12 cellular contexts compared by ENCODE assay signal in genomic region chr12:50927356-50927755, GRCh38. TPM values are rescaled to one million over a fixed set of nuclear protein-coding genes. Genes with fewer than 3 reads are reported as not detected.
DNase-seq lines count a peak whose midpoint lies in the region; ATAC-seq, FAIRE-seq and TF ChIP-seq lines count a peak whose summit lies in the region.
"Had no signal": no experiment of that assay in that cellular context is flagged by ENCODE, and none has a peak within 500 bp of the region (broad histone marks: within the 10 kb centered on the region; RNA-seq: fewer than 3 reads in every experiment).

No MANE protein-coding gene starts in this region.

- no peaks in the 10 kb centered on the region for H3K9me3 Mint-ChIP-seq in CD8-positive, alpha-beta memory T cell
- no peaks in the 10 kb centered on the region for H3K9me3 Mint-ChIP-seq in activated B cell treated with CpG ODN at 0.5 μM for 24 hours
- no peaks in the 10 kb centered on the region for H3K9me3 Mint-ChIP-seq in activated naive CD4-positive, alpha-beta T cell treated with anti-CD3 and anti-CD28 coated beads for 36 hours

- no peak overlapping the region for H3K27ac ChIP-seq in CD8-positive, alpha-beta memory T cell (ENCODE audit: low read depth, low read length)
- H3K27ac ChIP-seq in keratinocyte (ENCODE audit: control insufficient read depth, insufficient read depth, low read length) (no peak overlapping the region), skeletal muscle tissue (ENCODE audit: low read depth, low read length) (peak overlapping the region; percentile 51)

- peak overlapping the region; percentile 4 for H2AFZ ChIP-seq in keratinocyte (ENCODE audit: control insufficient read depth, low read length)

- no peaks in the 10 kb centered on the region for H4K20me1 ChIP-seq in keratinocyte (ENCODE audit: control insufficient read depth, extremely low read depth, insufficient read depth, low read length)

- H3K4me1 Mint-ChIP-seq in CD8-positive, alpha-beta memory T cell, result peaks cover 33 to 65% (median 33%) of the 10 kb centered on the region in 3 donors
- H3K4me1 Mint-ChIP-seq in activated B cell treated with CpG ODN at 0.5 μM for 24 hours, result peaks cover 81% of the 10 kb centered on the region
- peaks cover 19% of the 10 kb centered on the region for H3K4me1 Mint-ChIP-seq in activated naive CD4-positive, alpha-beta T cell treated with anti-CD3 and anti-CD28 coated beads for 36 hours (ENCODE audit: low read depth)

- no peaks in the 10 kb centered on the region for H3K27me3 ChIP-seq in CD8-positive, alpha-beta memory T cell (ENCODE audit: insufficient read depth, low read length, poor library complexity, severe bottlenecking)
- H3K27me3 ChIP-seq in keratinocyte (ENCODE audit: control insufficient read depth, extremely low read depth, insufficient read depth, low read length) (no peaks in the 10 kb centered on the region), skeletal muscle tissue (ENCODE audit: control insufficient read depth in 3 of 3, insufficient read depth in 3 of 3, low read length in 3 of 3) (no peaks in the 10 kb centered on the region)

- H3K36me3 ChIP-seq in CD8-positive, alpha-beta memory T cell (ENCODE audit: insufficient read depth, low read length), result no peaks in the 10 kb centered on the region
- no peaks in the 10 kb centered on the region for H3K36me3 ChIP-seq in keratinocyte (ENCODE audit: control insufficient read depth in 2 of 2, extremely low read depth in 1 of 2, insufficient read depth in 2 of 2, low read length in 2 of 2)
- peaks cover 5 to 26% (median 26%) of the 10 kb centered on the region in 3 donors for H3K36me3 ChIP-seq in skeletal muscle tissue (ENCODE audit: control insufficient read depth in 3 of 3, insufficient read depth in 3 of 3, low read length in 3 of 3)

- intact Hi-C loops in activated B cell treated with CpG ODN at 0.5 μM for 24 hours (cut with micrococcal nuclease), result loop anchor here (10.0 kb wide), 2 partner anchors 397 to 437 kb away; partner anchors contain the start of gene BIN2
- intact Hi-C loops in activated naive CD4-positive, alpha-beta T cell treated with anti-CD3 and anti-CD28 coated beads for 36 hours (cut with micrococcal nuclease), result no loop called here

- CTCF ChIA-PET in CD8-positive, alpha-beta memory T cell (lab: Charles Lee), result no interaction called here
- CTCF ChIA-PET in activated B cell treated with CpG ODN at 0.5 μM for 24 hours (lab: Charles Lee), result interaction anchor here (0.9 to 6.2 kb wide), 2 partner anchors 59 to 162 kb away, joined by 3 to 42 read pairs; no protein-coding TSS in a partner anchor
- CTCF ChIA-PET in activated naive CD4-positive, alpha-beta T cell treated with anti-CD3 and anti-CD28 coated beads for 36 hours (lab: Charles Lee), result no interaction called here

- H3K4me3 Mint-ChIP-seq in CD8-positive, alpha-beta memory T cell, result peak overlapping the region in 6 of 7 donors; percentile 35 to 92 (median 86)
- peak overlapping the region; percentile 97 for H3K4me3 Mint-ChIP-seq in activated B cell treated with CpG ODN at 0.5 μM for 24 hours
- no peak overlapping the region for H3K4me3 Mint-ChIP-seq in activated naive CD4-positive, alpha-beta T cell treated with anti-CD3 and anti-CD28 coated beads for 36 hours

- DNase-seq in CD8-positive, alpha-beta memory T cell, result no peak
- DNase-seq in activated B cell treated with CpG ODN at 0.5 μM for 24 hours, result no peak
- DNase-seq in keratinocyte (ENCODE audit: low read depth, low spot score), result no peak
- DNase-seq in frontal cortex (ENCODE audit: low spot score in 2 of 2), result no peak
- no peak for DNase-seq in activated naive CD4-positive, alpha-beta T cell treated with anti-CD3 and anti-CD28 coated beads for 36 hours
- DNase-seq in OCI-M1 (lab: John Stamatoyannopoulos, UW), result no peak
- DNase-seq: activated effector memory CD4-positive, alpha-beta T cell treated with anti-CD3 and anti-CD28 coated beads, Interleukin-2, amount 50 U/mL, for 16 hours; NCI-H2029; stimulated activated CD4-positive, alpha-beta T cell treated with anti-CD3 and anti-CD28 coated beads, Interleukin-2, amount 100 ng/mL, for 48 hours had no signal

- peaks cover 0 to 3% of the 10 kb centered on the region in 2 donors for H3K27me3 Mint-ChIP-seq in CD8-positive, alpha-beta memory T cell
- H3K27me3 Mint-ChIP-seq in activated B cell treated with CpG ODN at 0.5 μM for 24 hours, result no peaks in the 10 kb centered on the region
- no peaks in the 10 kb centered on the region for H3K27me3 Mint-ChIP-seq in activated naive CD4-positive, alpha-beta T cell treated with anti-CD3 and anti-CD28 coated beads for 36 hours (ENCODE audit: low read depth)

- H3K4me1 ChIP-seq in CD8-positive, alpha-beta memory T cell (ENCODE audit: insufficient read depth, low read length), result peaks cover 15% of the 10 kb centered on the region
- peaks cover 45% of the 10 kb centered on the region for H3K4me1 ChIP-seq in keratinocyte (ENCODE audit: control insufficient read depth, extremely low read depth, insufficient read depth, low read length)
- H3K4me1 ChIP-seq in skeletal muscle tissue (ENCODE audit: control insufficient read depth in 3 of 3, insufficient read depth in 3 of 3, low read length in 3 of 3), result peaks cover 23 to 30% (median 27%) of the 10 kb centered on the region in 3 donors

- FAIRE-seq in keratinocyte (lab: Jason Lieb, UNC), result no peak
- FAIRE-seq in frontal cortex (lab: Jason Lieb, UNC), result no peak

- POLR2A ChIA-PET in CD8-positive, alpha-beta memory T cell (lab: Charles Lee), result no interaction called here
- POLR2A ChIA-PET in activated B cell treated with CpG ODN at 0.5 μM for 24 hours (lab: Charles Lee), result interaction anchor here (1.1 kb wide), 1 partner anchor 399 kb away, joined by 4 read pairs; no protein-coding TSS in a partner anchor

- peaks cover 0 to 15% (median 0%) of the 10 kb centered on the region in 3 donors for H3K36me3 Mint-ChIP-seq in CD8-positive, alpha-beta memory T cell
- peaks cover 43% of the 10 kb centered on the region for H3K36me3 Mint-ChIP-seq in activated B cell treated with CpG ODN at 0.5 μM for 24 hours (ENCODE audit: low read depth)
- no peaks in the 10 kb centered on the region for H3K36me3 Mint-ChIP-seq in activated naive CD4-positive, alpha-beta T cell treated with anti-CD3 and anti-CD28 coated beads for 36 hours (ENCODE audit: low read depth)

- ATAC-seq in activated B cell treated with CpG ODN at 0.5 μM for 24 hours (ENCODE audit: low read depth) (no peak), GM18867 (IDR thresholded peaks at IDR 0.05; ENCODE audit: unreplicated experiment) (no peak)

- dilution Hi-C loops in keratinocyte (cut with MboI; ENCODE audit: extremely low pct_ligation_motif_present, low sequenced_read_pairs), result no loop called here

- H3K9ac ChIP-seq in keratinocyte (ENCODE audit: control insufficient read depth, extremely low read depth, insufficient read depth, low read length) (no peak overlapping the region), skeletal muscle tissue (ENCODE audit: low read depth in 1 of 3, low read length in 3 of 3) (peak overlapping the region; percentile 9 to 89 (median 79))

- no peaks in the 10 kb centered on the region for H3K79me2 ChIP-seq in keratinocyte (ENCODE audit: control insufficient read depth, insufficient read depth, low read length)

- peaks cover 3% of the 10 kb centered on the region for H3K9me1 ChIP-seq in keratinocyte (ENCODE audit: control insufficient read depth, extremely low read depth, insufficient read depth, low read length)

- no peak for TF ChIP-seq CTCF in activated B cell treated with CpG ODN at 0.5 μM for 24 hours (IDR thresholded peaks at IDR 0.05)
- TF ChIP-seq CTCF in keratinocyte (optimal IDR thresholded peaks at IDR 0.05 in 1 of 3, IDR thresholded peaks at IDR 0.05 in 1 of 3, conservative IDR thresholded peaks at IDR 0.05 in 1 of 3; ENCODE audit: extremely low read depth in 1 of 3, insufficient read depth in 2 of 3, low read length in 3 of 3), result no peak

- no peaks in the 10 kb centered on the region for H3K9me3 ChIP-seq in CD8-positive, alpha-beta memory T cell (ENCODE audit: low read length)
- H3K9me3 ChIP-seq in keratinocyte (ENCODE audit: control insufficient read depth, low read depth, low read length) (no peaks in the 10 kb centered on the region), skeletal muscle tissue (ENCODE audit: control insufficient read depth in 3 of 3, low read length in 3 of 3) (no peaks in the 10 kb centered on the region)

- H3K27ac Mint-ChIP-seq in CD8-positive, alpha-beta memory T cell, result peak overlapping the region in 6 of 8 donors; percentile 1 to 67 (median 36)
- peak overlapping the region; percentile 98 for H3K27ac Mint-ChIP-seq in activated B cell treated with CpG ODN at 0.5 μM for 24 hours
- H3K27ac Mint-ChIP-seq in activated naive CD4-positive, alpha-beta T cell treated with anti-CD3 and anti-CD28 coated beads for 36 hours, result no peak overlapping the region

- no peak overlapping the region for H3K4me3 ChIP-seq in CD8-positive, alpha-beta memory T cell (ENCODE audit: low read length)
- H3K4me3 ChIP-seq in keratinocyte (ENCODE audit: control insufficient read depth in 2 of 3, extremely low read depth in 1 of 3, insufficient read depth in 2 of 3, low read depth in 1 of 3, low read length in 3 of 3) (no peak overlapping the region), skeletal muscle tissue (ENCODE audit: low read length in 3 of 3) (peak overlapping the region; percentile 68 to 98 (median 83))

- H3K4me2 ChIP-seq in keratinocyte (ENCODE audit: control insufficient read depth, extremely low read depth, insufficient read depth, low read depth, low read length), result no peak overlapping the region

RNA-seq across cellular contexts. Expression of gene HIGD1C, which starts 25.0 kb away (rescaled TPM):
- total RNA-seq in CD8-positive, alpha-beta memory T cell, result not detected
- not detected for polyA plus RNA-seq in CD8-positive, alpha-beta memory T cell
- total RNA-seq in activated B cell treated with CpG ODN at 0.5 μM for 24 hours (not detected in 2 replicates), skeletal muscle tissue (not detected), frontal cortex (not detected)
- not detected in 3 replicates for polyA plus RNA-seq in keratinocyte
- not detected for polyA plus RNA-seq in keratinocyte (2011; ENCODE audit: low read depth)
- not detected in 2 replicates for polyA plus RNA-seq in keratinocyte (2011; cell fraction: cytosol; rRNA removed)
- polyA plus RNA-seq in keratinocyte (2011; cell fraction: nucleus; rRNA removed), result not detected in 2 replicates
- polyA plus RNA-seq in keratinocyte (2012; ENCODE audit: low replicate concordance), result not detected in 2 replicates
- not detected in 3 replicates for polyA minus RNA-seq in keratinocyte
- polyA minus RNA-seq in keratinocyte (2011; cell fraction: cytosol; rRNA and poly(A)+ RNA removed), result not detected
- polyA minus RNA-seq in keratinocyte (2011; cell fraction: nucleus; rRNA and poly(A)+ RNA removed), result not detected in 2 replicates
- not detected for total RNA-seq in activated naive CD4-positive, alpha-beta T cell treated with anti-CD3 and anti-CD28 coated beads for 36 hours
- total RNA-seq: T-helper 2 cell treated with Interferon-gamma antibody and Interleukin-4, amounts not matched to agents 100 ng/mL and 5 ng/mL, for 36 hours had no signal

Comparison
In these comparisons a context has a peak if more than half of its experiments do, and no peak if none do; other contexts are left out.
1. H3K4me3 ChIP-seq: peak in skeletal muscle tissue (3 of 3); none in CD8-positive, alpha-beta memory T cell (single experiment) and keratinocyte (0 of 3).